ENCODE assay signal across 7 cellular contexts in the genomic region with DNA sequence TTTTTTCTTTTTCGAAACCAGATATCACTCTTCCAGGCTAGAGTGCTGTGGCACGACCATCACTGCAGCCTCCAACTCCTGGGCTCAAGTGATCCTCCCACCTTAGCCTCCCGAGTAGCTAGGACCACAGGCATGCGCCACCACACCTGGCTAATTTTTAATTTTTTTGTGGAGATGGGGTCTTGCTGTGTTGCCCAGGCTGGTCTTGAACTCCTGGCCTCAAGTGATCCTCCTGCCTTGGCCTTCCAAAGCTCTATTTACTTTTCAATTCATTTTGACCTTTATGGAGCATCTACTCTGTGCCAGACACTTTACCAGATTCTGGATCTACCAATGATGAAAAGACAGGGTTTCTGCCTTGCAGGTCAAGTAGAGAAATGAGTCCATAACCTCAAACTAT.
DNase-seq lines count a peak whose midpoint lies in the region; ATAC-seq, FAIRE-seq and TF ChIP-seq lines count a peak whose summit lies in the region.
"Not testable (repeated sequence)": the region's sequence is repeated elsewhere in the genome, so short reads cannot be mapped to it uniquely, and the experiment has no call there.

No MANE protein-coding gene starts in this region.

- H3K9me3 Mint-ChIP-seq in WTC11; brain; endothelial cell (ENCODE audit: unreplicated experiment): not testable (repeated sequence)

- TF ChIP-seq RAD21 in HepG2 (CRISPR knock-in tag; IDR thresholded peaks at IDR 0.05); neural cell (conservative IDR thresholded peaks at IDR 0.05): not testable (repeated sequence)

- TF ChIP-seq POLR2A in HepG2 (IDR thresholded peaks at IDR 0.05; ENCODE audit: insufficient read depth in 1 of 2, low read depth in 2 of 2, low read length in 2 of 2), result not testable (repeated sequence)

- CTCF ChIA-PET in AG04450 (lab: Charles Lee), result interaction anchor here (2.2 kb wide), 1 partner anchor 39 kb away, joined by 8 read pairs; no protein-coding TSS in a partner anchor
- CTCF ChIA-PET in HEK293 (lab: Yijun Ruan, JAX), result interaction anchor here (0.5 to 1.0 kb wide), 2 partner anchors 39 to 269 kb away, joined by 3 read pairs; no protein-coding TSS in a partner anchor
- CTCF ChIA-PET in WTC11 (lab: Charles Lee), result interaction anchor here (1.0 to 2.8 kb wide), 5 partner anchors 17 to 149 kb away, joined by 3 to 20 read pairs (median 4); no protein-coding TSS in a partner anchor
- CTCF ChIA-PET in HepG2 (lab: Yijun Ruan, JAX; ENCODE audit: low intra/inter-chr PET ratio, low total read pairs), result not testable (repeated sequence)

- H4K20me1 ChIP-seq in HepG2 (ENCODE audit: insufficient read depth, low read length); neural cell (ENCODE audit: insufficient read depth): not testable (repeated sequence)

- not testable (repeated sequence) for H3K4me3 ChIP-seq in AG04450 (ENCODE audit: low read depth, low read length); HEK293 (ENCODE audit: low read depth, low read length); HepG2 (replicated peaks in 1 of 3; ENCODE audit: insufficient read depth in 1 of 3, low read depth in 2 of 3, low read length in 3 of 3)
- H3K4me3 ChIP-seq in neural cell (ENCODE audit: low read length), result peak overlapping the region; percentile 55

- not testable (repeated sequence) for H3K9ac ChIP-seq in HepG2 (ENCODE audit: insufficient read depth, low read depth, low read length)
- peak overlapping the region; percentile 29 for H3K9ac ChIP-seq in neural cell (ENCODE audit: low read length)

- not testable (repeated sequence) for H3K4me1 ChIP-seq in HEK293 (ENCODE audit: control insufficient read depth, insufficient read depth, low read length)
- H3K4me1 ChIP-seq in HepG2 (ENCODE audit: insufficient read depth, low read length), result peaks cover 22% of the 10 kb centered on the region

- not testable (repeated sequence) for FAIRE-seq in HepG2 (lab: Jason Lieb, UNC)

- ATAC-seq in WTC11, HepG2: not testable (repeated sequence)

- not testable (repeated sequence) for H3K27ac Mint-ChIP-seq in WTC11
- peak overlapping the region in 3 of 5 experiments; percentile 49 to 86 (median 63) for H3K27ac Mint-ChIP-seq in brain
- peak overlapping the region; percentile 69 for H3K27ac Mint-ChIP-seq in endothelial cell (ENCODE audit: unreplicated experiment)

- not testable (repeated sequence) for TF ChIP-seq CTCF in AG04450 (IDR thresholded peaks at IDR 0.05; ENCODE audit: low read depth, low read length); HEK293 (tag by site-specific recombination; IDR thresholded peaks at IDR 0.05); WTC11 (IDR thresholded peaks at IDR 0.05); brain (conservative IDR thresholded peaks at IDR 0.05); endothelial cell (IDR thresholded peaks at IDR 0.05; ENCODE audit: unreplicated experiment); HepG2 (CRISPR knock-in tag; IDR thresholded peaks at IDR 0.05); neural cell (IDR thresholded peaks at IDR 0.05; ENCODE audit: poor library complexity, severe bottlenecking)

- not testable (repeated sequence) for H3K36me3 Mint-ChIP-seq in WTC11; brain; endothelial cell (ENCODE audit: low read depth, unreplicated experiment)

- H3K9me3 ChIP-seq in AG04450 (ENCODE audit: control insufficient read depth, insufficient read depth, low read length); HEK293 (ENCODE audit: control insufficient read depth, insufficient read depth, low read depth, low read length); HepG2 (ENCODE audit: low read length); neural cell (ENCODE audit: low read length): not testable (repeated sequence)

- intact Hi-C loops in HepG2 (cut with micrococcal nuclease; ENCODE audit: unreplicated experiment), result loop anchor here (5.0 kb wide), 1 partner anchor 39 kb away; no protein-coding TSS in a partner anchor

- H3F3A ChIP-seq in neural cell (ENCODE audit: insufficient read depth, low read length, poor library complexity, severe bottlenecking), result not testable (repeated sequence)

- H3K27me3 ChIP-seq in AG04450 (ENCODE audit: control insufficient read depth, insufficient read depth, low read length) (peaks cover 19% of the 10 kb centered on the region), HepG2 (ENCODE audit: control insufficient read depth in 1 of 2, insufficient read depth in 2 of 2, low read length in 2 of 2) (peaks cover 0 to 15% of the 10 kb centered on the region in 2 experiments; a peak in 3 of 5 replicates)
- not testable (repeated sequence) for H3K27me3 ChIP-seq in neural cell (ENCODE audit: insufficient read depth, low read depth, low read length)

- H3K27ac ChIP-seq in AG04450 (ENCODE audit: low read depth, low read length) (peak overlapping the region; percentile 11), neural cell (ENCODE audit: low read length) (peak overlapping the region; percentile 35)
- not testable (repeated sequence) for H3K27ac ChIP-seq in HEK293 (ENCODE audit: extremely low read depth, low read depth, low read length); HepG2 (ENCODE audit: extremely low read length, insufficient read depth, low read length)

- not testable (repeated sequence) for H3K36me3 ChIP-seq in HEK293 (ENCODE audit: control insufficient read depth in 2 of 2, insufficient read depth in 1 of 2, low read length in 2 of 2); HepG2 (replicated peaks in 1 of 2; ENCODE audit: control insufficient read depth in 1 of 2, insufficient read depth in 2 of 2, low read length in 2 of 2); neural cell (ENCODE audit: insufficient read depth, low read length)

- peaks cover 12% of the 10 kb centered on the region for H3K4me1 Mint-ChIP-seq in WTC11
- peaks cover 43% of the 10 kb centered on the region for H3K4me1 Mint-ChIP-seq in brain
- not testable (repeated sequence) for H3K4me1 Mint-ChIP-seq in endothelial cell (ENCODE audit: unreplicated experiment)

- H3K79me2 ChIP-seq in HepG2 (ENCODE audit: insufficient read depth, low read length); neural cell (replicated peaks; ENCODE audit: insufficient read depth, low read length): not testable (repeated sequence)

- not testable (repeated sequence) for BruUV-seq in HepG2 (replicated peaks; lab: Mats Ljungman, UMichigan)

- POLR2A ChIA-PET in AG04450 (lab: Yijun Ruan, JAX) (interaction anchor here (0.6 kb wide), 1 partner anchor 217 kb away, joined by 6 read pairs; no protein-coding TSS in a partner anchor), WTC11 (lab: Charles Lee) (interaction anchor here (1.1 to 1.7 kb wide), 5 partner anchors 13 to 96 kb away, joined by 3 to 7 read pairs (median 3); a partner anchor contains a TSS)
- POLR2A ChIA-PET in HEK293 (lab: Yijun Ruan, JAX); HepG2 (lab: Yijun Ruan, JAX): not testable (repeated sequence)

- DNase-seq in AG04450 (ENCODE audit: low read depth, low spot score); WTC11 (ENCODE audit: low spot score); endothelial cell (ENCODE audit: low spot score); HepG2 (ENCODE audit: low spot score): not testable (repeated sequence)

- TF ChIP-seq EP300 in HepG2 (IDR thresholded peaks at IDR 0.05; ENCODE audit: low read depth in 2 of 2, low read length in 2 of 2); HepG2 (CRISPR knock-in tag; IDR thresholded peaks at IDR 0.05; ENCODE audit: borderline replicate concordance); neural cell (conservative IDR thresholded peaks at IDR 0.05; ENCODE audit: poor library complexity, severe bottlenecking): not testable (repeated sequence)

- not testable (repeated sequence) for H3K4me3 Mint-ChIP-seq in WTC11; endothelial cell (ENCODE audit: unreplicated experiment)
- peak overlapping the region in 4 of 5 experiments; percentile 8 to 68 (median 18) for H3K4me3 Mint-ChIP-seq in brain

- H3K4me2 ChIP-seq in HepG2 (ENCODE audit: low read depth, low read length), result not testable (repeated sequence)
- H3K4me2 ChIP-seq in neural cell (ENCODE audit: low read length), result peak overlapping the region; percentile 38

- not testable (repeated sequence) for H3K9me2 ChIP-seq in neural cell (ENCODE audit: insufficient read depth, low read length)

- not testable (repeated sequence) for H2AFZ ChIP-seq in HepG2 (ENCODE audit: low read length); neural cell (ENCODE audit: low read depth, low read length)

- peaks cover 33% of the 10 kb centered on the region for H3K27me3 Mint-ChIP-seq in WTC11 (ENCODE audit: low read depth)
- not testable (repeated sequence) for H3K27me3 Mint-ChIP-seq in brain
- peaks cover 11% of the 10 kb centered on the region for H3K27me3 Mint-ChIP-seq in endothelial cell (ENCODE audit: unreplicated experiment)

- in situ Hi-C loops in HepG2 (cut with HindIII; ENCODE audit: extremely low pct_ligation_motif_present, low pct_unique_long_range_greater_than_20kb), result not testable (repeated sequence)

- 45% methylated on average over 4 of the region's 4 CpGs for WGBS in HepG2 (ENCODE audit: low lambda C conversion rate)

TF ChIP-seq in HEK293, 187 proteins besides CTCF, POLR2A, EP300 and RAD21:
- TF ChIP-seq ZNF121 (tag by site-specific recombination; IDR thresholded peaks at IDR 0.05), result peak; percentile 92

TF ChIP-seq in WTC11, 78 proteins besides CTCF, POLR2A, EP300 and RAD21:
- TF ChIP-seq ZNF121 (CRISPR knock-in tag; IDR thresholded peaks at IDR 0.05), result peak; percentile 55; the same call in 1 of the 2 replicates

TF ChIP-seq in HepG2, 621 proteins besides CTCF, POLR2A, EP300 and RAD21:
- 0 out of 2 replicates have a peak, but pooled peaks have one; percentile 29 for TF ChIP-seq ZNF121 (CRISPR knock-in tag; IDR thresholded peaks at IDR 0.05)
TF ChIP-seq in HepG2: peak in this region for 1; not testable (repeated sequence) for 620.
